ENCODE assay signal across 24 cellular contexts in the genomic region with DNA sequence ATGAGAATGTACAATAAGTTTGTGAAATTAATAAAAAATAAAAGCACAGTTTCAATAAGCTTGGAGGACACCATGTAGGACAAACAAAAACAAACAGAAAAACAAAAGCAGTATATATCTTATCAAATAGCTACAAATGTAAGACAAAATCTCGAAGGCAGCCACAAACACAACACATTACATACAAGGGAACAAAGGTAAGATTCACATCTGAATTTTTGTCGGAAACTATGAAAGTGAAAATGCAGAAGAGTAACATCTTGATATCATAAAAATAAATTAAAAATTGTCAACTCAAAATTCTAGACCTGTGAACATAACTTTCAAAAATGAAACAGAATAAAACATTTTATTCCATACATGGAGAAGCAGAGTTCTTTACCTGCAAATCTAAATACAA.
"Had no signal": no experiment of that assay in that cellular context is flagged by ENCODE, and none has a peak within 500 bp of the region (broad histone marks: within the 10 kb centered on the region; RNA-seq: fewer than 3 reads in every experiment).

No MANE protein-coding gene starts in this region.

- H3K27me3 ChIP-seq: stomach, suprapubic skin, testis, thyroid gland, tibial artery, tibial nerve, transverse colon, upper lobe of left lung, upper lobe of right lung, uterus, vagina had no signal

- H3K4me3 ChIP-seq: stomach, suprapubic skin, testis, thoracic aorta, thyroid gland, tibial artery, tibial nerve, transverse colon, upper lobe of left lung, upper lobe of right lung, uterus, vagina had no signal

- H3K27ac ChIP-seq: stomach, suprapubic skin, testis, thoracic aorta, thyroid gland, tibial artery, tibial nerve, transverse colon, upper lobe of left lung, upper lobe of right lung, uterus, vagina had no signal

- H3K4me1 ChIP-seq: stomach, suprapubic skin, testis, thyroid gland, tibial artery, tibial nerve, transverse colon, upper lobe of left lung, upper lobe of right lung, uterus, vagina had no signal

- H3K36me3 ChIP-seq: stomach, suprapubic skin, thoracic aorta, thyroid gland, tibial artery, tibial nerve, transverse colon, upper lobe of left lung, upper lobe of right lung, uterus, vagina had no signal

- H3K9me3 ChIP-seq: suprapubic skin, testis, thyroid gland, tibial artery, transverse colon, upper lobe of left lung, upper lobe of right lung, uterus, vagina had no signal

- DNase-seq: stimulated activated CD4-positive, alpha-beta T cell treated with anti-CD3 and anti-CD28 coated beads, Interleukin-2, amount 100 ng/mL, for 48 hours; stimulated activated CD4-positive, alpha-beta T cell treated with anti-CD3 and anti-CD28 coated beads, Interleukin-4, amount 100 ng/mL, for 1 hour; stimulated activated CD4-positive, alpha-beta T cell treated with anti-CD3 and anti-CD28 coated beads, Interleukin-4, amount 100 ng/mL, for 24 hours; stimulated activated CD4-positive, alpha-beta T cell treated with anti-CD3 and anti-CD28 coated beads, Interleukin-4, amount 100 ng/mL, for 4 hours; stimulated activated CD8-positive, alpha-beta memory T cell treated with anti-CD3 and anti-CD28 coated beads, Interleukin-4, amount 100 ng/mL, for 48 hours; stimulated activated naive B cell treated with anti-CD40 and anti-IgM and Interleukin-4, amounts not matched to agents 10 μg/mL and 1 μg/mL and 100 μg/mL, for 72 hours; stimulated activated naive CD4-positive, alpha-beta T cell; stimulated activated naive CD4-positive, alpha-beta T cell treated with Interleukin-2 at 50 U/mL for 16 hours; stimulated activated naive CD8-positive, alpha-beta T cell treated with anti-CD3 and anti-CD28 coated beads, Interleukin-15, amount 100 ng/mL, for 72 hours; stimulated activated naive CD8-positive, alpha-beta T cell treated with anti-CD3 and anti-CD28 coated beads, Interleukin-15, Interleukin-2, amounts not matched to agents 100 U/mL and 50 U/mL, for 24 hours; stomach; substantia nigra; testis; thyroid gland; tibial artery; transverse colon; trophoblast cell; upper lobe of left lung; upper lobe of right lung; uterus had no signal
